In the genomic region with DNA sequence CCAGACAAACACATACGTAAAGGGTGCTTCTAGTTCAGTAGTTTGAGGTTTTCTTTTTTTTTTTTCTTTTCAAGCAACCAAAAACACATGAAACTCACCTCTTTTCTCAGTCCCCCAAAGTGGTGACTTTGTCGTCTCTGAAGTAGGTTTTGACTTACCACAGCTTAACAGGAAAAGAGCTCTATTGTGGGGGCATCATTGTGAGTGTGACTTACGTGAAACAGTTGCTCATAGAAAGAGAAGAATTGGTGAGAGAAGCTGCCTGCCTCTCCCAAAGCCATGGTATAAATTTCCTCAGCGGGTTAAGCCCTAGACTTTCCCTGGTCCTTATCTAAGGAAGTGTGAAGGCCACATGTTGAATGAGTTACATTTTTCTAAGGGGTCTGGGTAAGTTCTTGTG, we compare ENCODE assay signal across 13 cellular contexts. TPM values are rescaled to one million over a fixed set of nuclear protein-coding genes. Genes with fewer than 3 reads are reported as not detected.
DNase-seq lines count a peak whose midpoint lies in the region; ATAC-seq and TF ChIP-seq lines count a peak whose summit lies in the region.
"Had no signal": no experiment of that assay in that cellular context is flagged by ENCODE, and none has a peak within 500 bp of the region (broad histone marks: within the 10 kb centered on the region; RNA-seq: fewer than 3 reads in every experiment).

No MANE protein-coding gene starts in this region.

- H3K27ac Mint-ChIP-seq in activated CD4-positive, alpha-beta T cell treated with anti-CD3 and anti-CD28 coated beads for 36 hours: peak overlapping the region; percentile 58
- peak overlapping the region; percentile 70 for H3K27ac Mint-ChIP-seq in activated CD4-positive, alpha-beta memory T cell treated with anti-CD3 and anti-CD28 coated beads for 36 hours
- peak overlapping the region; percentile 20 to 87 (median 64) for H3K27ac Mint-ChIP-seq in naive thymus-derived CD4-positive, alpha-beta T cell

- no peaks in the 10 kb centered on the region for H3K9me3 ChIP-seq in naive thymus-derived CD4-positive, alpha-beta T cell (ENCODE audit: control insufficient read depth in 2 of 3, low read length in 3 of 3)
- no peaks in the 10 kb centered on the region for H3K9me3 ChIP-seq in thyroid gland
- H3K9me3 ChIP-seq: psoas muscle, thoracic aorta had no signal

- H3K36me3 ChIP-seq in naive thymus-derived CD4-positive, alpha-beta T cell (ENCODE audit: control insufficient read depth in 2 of 3, insufficient read depth in 3 of 3, low read length in 3 of 3): no peaks in the 10 kb centered on the region
- H3K36me3 ChIP-seq in thyroid gland: no peaks in the 10 kb centered on the region
- H3K36me3 ChIP-seq: thoracic aorta had no signal

- TF ChIP-seq POLR2A in thyroid gland (IDR thresholded peaks at IDR 0.05): no peak

- H3K4me1 Mint-ChIP-seq in activated CD4-positive, alpha-beta T cell treated with anti-CD3 and anti-CD28 coated beads for 36 hours: peaks cover 70% of the 10 kb centered on the region
- H3K4me1 Mint-ChIP-seq in activated CD4-positive, alpha-beta memory T cell treated with anti-CD3 and anti-CD28 coated beads for 36 hours (ENCODE audit: low read depth): peaks cover 76% of the 10 kb centered on the region
- peaks cover 29 to 81% (median 54%) of the 10 kb centered on the region in 7 donors for H3K4me1 Mint-ChIP-seq in naive thymus-derived CD4-positive, alpha-beta T cell

- intact Hi-C loops in activated CD4-positive, alpha-beta T cell treated with anti-CD3 and anti-CD28 coated beads for 36 hours (cut with DNase I, micrococcal nuclease): loop anchor here (1.0 to 2.0 kb wide), 6 partner anchors 8 to 38 kb away; no protein-coding TSS in a partner anchor
- intact Hi-C loops in activated CD4-positive, alpha-beta memory T cell treated with anti-CD3 and anti-CD28 coated beads for 36 hours (cut with micrococcal nuclease): loop anchor here (1.0 to 2.0 kb wide), 4 partner anchors 8 to 628 kb away; no protein-coding TSS in a partner anchor
- intact Hi-C loops in naive thymus-derived CD4-positive, alpha-beta T cell (cut with micrococcal nuclease): loop anchor here (1.0 to 2.0 kb wide), 5 partner anchors 8 to 48 kb away; no protein-coding TSS in a partner anchor
- intact Hi-C loops in thyroid gland (cut with DNase I): no loop called here

- POLR2A ChIA-PET in activated CD4-positive, alpha-beta T cell treated with anti-CD3 and anti-CD28 coated beads for 36 hours (lab: Charles Lee): interaction anchor here (0.6 to 1.4 kb wide), 9 partner anchors 10 to 451 kb away, joined by 3 to 25 read pairs (median 5); partner anchors contain the start of gene FASLG
- POLR2A ChIA-PET in activated CD4-positive, alpha-beta memory T cell treated with anti-CD3 and anti-CD28 coated beads for 36 hours (lab: Charles Lee): interaction anchor here (0.6 to 1.8 kb wide), 9 partner anchors 8 to 82 kb away, joined by 3 to 18 read pairs (median 5); partner anchors contain the start of gene FASLG
- POLR2A ChIA-PET in naive thymus-derived CD4-positive, alpha-beta T cell (lab: Charles Lee): interaction anchor here (0.7 to 1.5 kb wide), 5 partner anchors 13 to 496 kb away, joined by 3 to 6 read pairs (median 3); no protein-coding TSS in a partner anchor

- WGBS in thyroid gland, 2 donors: 67 to 74% methylated on average over 4 of the region's 4 CpGs

- peak overlapping the region; percentile 34 for H3K4me3 ChIP-seq in naive thymus-derived CD4-positive, alpha-beta T cell (ENCODE audit: low read length)
- H3K4me3 ChIP-seq in thyroid gland (replicated peaks in 1 of 3): no peak overlapping the region
- H3K4me3 ChIP-seq: psoas muscle, thoracic aorta had no signal

- no peak for TF ChIP-seq CTCF in thyroid gland (IDR thresholded peaks at IDR 0.05)

- peak; percentile 46 for DNase-seq in activated CD4-positive, alpha-beta T cell treated with anti-CD3 and anti-CD28 coated beads for 36 hours
- DNase-seq in activated CD4-positive, alpha-beta T cell treated with anti-CD3 and anti-CD28 coated beads for 1 hour: no peak
- DNase-seq in activated CD4-positive, alpha-beta memory T cell treated with anti-CD3 and anti-CD28 coated beads for 36 hours: peak; percentile 32
- peak in 7 of 9 donors; percentile 57 to 85 (median 78) for DNase-seq in naive thymus-derived CD4-positive, alpha-beta T cell
- DNase-seq in DMS153 (lab: John Stamatoyannopoulos, UW): no peak
- DNase-seq in thyroid gland: no peak
- DNase-seq in amygdala (lab: John Stamatoyannopoulos, UW): no peak
- DNase-seq: 8988T; activated effector memory CD4-positive, alpha-beta T cell treated with Interleukin-2 at 50 U/mL for 16 hours; psoas muscle had no signal

- H3K4me1 ChIP-seq in naive thymus-derived CD4-positive, alpha-beta T cell (ENCODE audit: control insufficient read depth in 2 of 2, insufficient read depth in 2 of 2, low read length in 2 of 2): peaks cover 44 to 60% of the 10 kb centered on the region in 2 donors
- H3K4me1 ChIP-seq in thyroid gland: no peaks in the 10 kb centered on the region
- H3K4me1 ChIP-seq: psoas muscle had no signal

- peaks cover 16% of the 10 kb centered on the region for H3K27me3 Mint-ChIP-seq in activated CD4-positive, alpha-beta T cell treated with anti-CD3 and anti-CD28 coated beads for 36 hours
- no peaks in the 10 kb centered on the region for H3K27me3 Mint-ChIP-seq in activated CD4-positive, alpha-beta memory T cell treated with anti-CD3 and anti-CD28 coated beads for 36 hours
- H3K27me3 Mint-ChIP-seq in naive thymus-derived CD4-positive, alpha-beta T cell: peaks cover 0 to 2% (median 0%) of the 10 kb centered on the region in 5 donors

- no peak overlapping the region for H3K27ac ChIP-seq in naive thymus-derived CD4-positive, alpha-beta T cell (ENCODE audit: low read depth, low read length)
- H3K27ac ChIP-seq in thyroid gland: no peak overlapping the region
- H3K27ac ChIP-seq: HL-60, psoas muscle, thoracic aorta had no signal

- H3K36me3 Mint-ChIP-seq in activated CD4-positive, alpha-beta T cell treated with anti-CD3 and anti-CD28 coated beads for 36 hours (ENCODE audit: low read depth): peaks cover 26% of the 10 kb centered on the region
- peaks cover 20% of the 10 kb centered on the region for H3K36me3 Mint-ChIP-seq in activated CD4-positive, alpha-beta memory T cell treated with anti-CD3 and anti-CD28 coated beads for 36 hours
- peaks cover 0 to 20% (median 0%) of the 10 kb centered on the region in 5 donors for H3K36me3 Mint-ChIP-seq in naive thymus-derived CD4-positive, alpha-beta T cell

- CTCF ChIA-PET in activated CD4-positive, alpha-beta T cell treated with anti-CD3 and anti-CD28 coated beads for 36 hours (lab: Charles Lee): interaction anchor here (0.7 to 1.8 kb wide), 10 partner anchors 9 to 71 kb away, joined by 3 to 9 read pairs (median 4); partner anchors contain the start of gene FASLG
- CTCF ChIA-PET in activated CD4-positive, alpha-beta memory T cell treated with anti-CD3 and anti-CD28 coated beads for 36 hours (lab: Charles Lee): interaction anchor here (0.7 to 1.6 kb wide), 10 partner anchors 11 to 82 kb away, joined by 3 to 11 read pairs (median 6); partner anchors contain the start of gene FASLG
- CTCF ChIA-PET in naive thymus-derived CD4-positive, alpha-beta T cell (lab: Charles Lee): interaction anchor here (1.1 to 1.4 kb wide), 2 partner anchors 20 to 49 kb away, joined by 3 to 5 read pairs; no protein-coding TSS in a partner anchor

- H3K9me3 Mint-ChIP-seq in activated CD4-positive, alpha-beta T cell treated with anti-CD3 and anti-CD28 coated beads for 36 hours (ENCODE audit: low read depth): no peaks in the 10 kb centered on the region
- no peaks in the 10 kb centered on the region for H3K9me3 Mint-ChIP-seq in activated CD4-positive, alpha-beta memory T cell treated with anti-CD3 and anti-CD28 coated beads for 36 hours
- peaks cover 0 to 4% (median 0%) of the 10 kb centered on the region in 11 donors for H3K9me3 Mint-ChIP-seq in naive thymus-derived CD4-positive, alpha-beta T cell

- H3K4me3 Mint-ChIP-seq in activated CD4-positive, alpha-beta T cell treated with anti-CD3 and anti-CD28 coated beads for 36 hours: no peak overlapping the region
- H3K4me3 Mint-ChIP-seq in activated CD4-positive, alpha-beta memory T cell treated with anti-CD3 and anti-CD28 coated beads for 36 hours: no peak overlapping the region
- peak overlapping the region; percentile 53 to 74 (median 63) for H3K4me3 Mint-ChIP-seq in naive thymus-derived CD4-positive, alpha-beta T cell

- H3K27me3 ChIP-seq in naive thymus-derived CD4-positive, alpha-beta T cell (ENCODE audit: control insufficient read depth in 2 of 2, insufficient read depth in 2 of 2, low read length in 2 of 2): no peaks in the 10 kb centered on the region
- H3K27me3 ChIP-seq in thyroid gland: no peaks in the 10 kb centered on the region

- peak; percentile 76 for ATAC-seq in activated CD4-positive, alpha-beta T cell treated with anti-CD3 and anti-CD28 coated beads for 36 hours
- peak; percentile 69 for ATAC-seq in GM21390 (IDR thresholded peaks at IDR 0.05; ENCODE audit: unreplicated experiment)
- peak; percentile 93 for ATAC-seq in naive thymus-derived CD4-positive, alpha-beta T cell
- ATAC-seq: psoas muscle had no signal

RNA-seq across cellular contexts. Expression of gene FASLG, which starts 11.9 kb away (rescaled TPM):
- total RNA-seq in activated CD4-positive, alpha-beta T cell treated with anti-CD3 and anti-CD28 coated beads for 36 hours: 1 to 10 TPM; 3.6 to 4.0 TPM
- total RNA-seq in activated CD4-positive, alpha-beta memory T cell treated with anti-CD3 and anti-CD28 coated beads for 36 hours: 1 to 10 TPM; 8.2 to 8.6 TPM
- 1 to 10 TPM in 2 of 5 experiments, under 1 TPM in 2, not detected in 1; 0.24 to 5.6 (median 1.9) TPM for total RNA-seq in naive thymus-derived CD4-positive, alpha-beta T cell
- polyA plus RNA-seq in naive thymus-derived CD4-positive, alpha-beta T cell: not detected
- total RNA-seq in thyroid gland: under 1 TPM in 2 of 4 donors, not detected in 2; 0.33 to 0.73 TPM
- total RNA-seq: thoracic aorta had no signal
- polyA plus RNA-seq: psoas muscle had no signal

Comparison
In these comparisons a context has a peak if more than half of its experiments do, and no peak if none do; other contexts are left out.
1. DNase-seq: peak in activated CD4-positive, alpha-beta T cell treated with anti-CD3 and anti-CD28 coated beads for 36 hours (single experiment), activated CD4-positive, alpha-beta memory T cell treated with anti-CD3 and anti-CD28 coated beads for 36 hours (single experiment) and naive thymus-derived CD4-positive, alpha-beta T cell (7 of 9); none in activated CD4-positive, alpha-beta T cell treated with anti-CD3 and anti-CD28 coated beads for 1 hour (single experiment), DMS153 (single experiment), thyroid gland (0 of 2) and amygdala (0 of 56).
2. H3K4me3 Mint-ChIP-seq: peak in naive thymus-derived CD4-positive, alpha-beta T cell (10 of 10); none in activated CD4-positive, alpha-beta T cell treated with anti-CD3 and anti-CD28 coated beads for 36 hours (single experiment) and activated CD4-positive, alpha-beta memory T cell treated with anti-CD3 and anti-CD28 coated beads for 36 hours (single experiment).
3. Peak in every context shown above with its lines, with median percentiles within 50 percentile points of each other: ATAC-seq and H3K27ac Mint-ChIP-seq.